In genomic region chr10:103725242-103725641, GRCh38 we compare ENCODE assay signal across 20 cellular contexts.
DNase-seq lines count a peak whose midpoint lies in the region; ATAC-seq and TF ChIP-seq lines count a peak whose summit lies in the region.
"Had no signal": no experiment of that assay in that cellular context is flagged by ENCODE, and none has a peak within 500 bp of the region (broad histone marks: within the 10 kb centered on the region; RNA-seq: fewer than 3 reads in every experiment).

No MANE protein-coding gene starts in this region.

- no peaks in the 10 kb centered on the region for H3K36me3 ChIP-seq in osteoblast (ENCODE audit: insufficient read depth, low read length)
- H3K36me3 ChIP-seq: HAP-1 had no signal

- H3K4me3 Mint-ChIP-seq in T-helper 17 cell (peak overlapping the region; percentile 1), endothelial cell (ENCODE audit: unreplicated experiment) (peak overlapping the region; percentile 38)
- H3K4me3 Mint-ChIP-seq: CD8-positive, alpha-beta memory T cell had no signal

- no peaks in the 10 kb centered on the region for H3K79me2 ChIP-seq in osteoblast (ENCODE audit: insufficient read depth, low read length)

- H3K27me3 ChIP-seq in osteoblast (ENCODE audit: insufficient read depth, low read length): no peaks in the 10 kb centered on the region
- H3K27me3 ChIP-seq: BLaER1 had no signal

- peaks cover 6% of the 10 kb centered on the region for H3K4me1 Mint-ChIP-seq in T-helper 17 cell
- H3K4me1 Mint-ChIP-seq in endothelial cell (ENCODE audit: unreplicated experiment): peaks cover 18% of the 10 kb centered on the region
- H3K4me1 Mint-ChIP-seq: CD8-positive, alpha-beta memory T cell had no signal

- no peak overlapping the region for H3K4me3 ChIP-seq in osteoblast (ENCODE audit: insufficient read depth, low read length)
- H3K4me3 ChIP-seq: A549, BLaER1, GM12878, HAP-1, K562 had no signal

- H3K27ac ChIP-seq in osteoblast (ENCODE audit: low read depth, low read length) (no peak overlapping the region), substantia nigra (ENCODE audit: low read depth, low read length, poor library complexity, severe bottlenecking) (no peak overlapping the region)
- H3K27ac ChIP-seq: A549, BLaER1 had no signal

- no peak overlapping the region for H2AFZ ChIP-seq in osteoblast (ENCODE audit: low read length)

- no peaks in the 10 kb centered on the region for H3K9me3 Mint-ChIP-seq in endothelial cell (ENCODE audit: unreplicated experiment)
- H3K9me3 Mint-ChIP-seq: CD8-positive, alpha-beta memory T cell had no signal

- H3K27ac Mint-ChIP-seq in T-helper 17 cell: no peak overlapping the region
- H3K27ac Mint-ChIP-seq in endothelial cell (ENCODE audit: unreplicated experiment): peak overlapping the region; percentile 43
- H3K27ac Mint-ChIP-seq: CD8-positive, alpha-beta memory T cell had no signal

- no peak for ATAC-seq in T-helper 17 cell
- ATAC-seq in HG02938 (IDR thresholded peaks at IDR 0.05; ENCODE audit: unreplicated experiment): no peak
- ATAC-seq: A549, GM12878, K562 had no signal

- DNase-seq in T-helper 17 cell (no peak), endothelial cell (ENCODE audit: low spot score) (no peak), osteoblast (ENCODE audit: insufficient read length, low spot score, missing footprints) (peak; percentile 46), NCI-H510A treated with DMSO at 0.1 percent for 48 hours (lab: John Stamatoyannopoulos, UW) (no peak), A172 (ENCODE audit: low spot score) (no peak), substantia nigra (lab: John Stamatoyannopoulos, UW) (no peak)
- DNase-seq: CD8-positive, alpha-beta memory T cell; COR-L47; DMS 273 treated with DMSO at 0.1 percent for 48 hours; DMS53; DND-41; EL; GOT3; IMR-90 had no signal

- H3K9me3 ChIP-seq in T-helper 17 cell (ENCODE audit: control insufficient read depth, low read length, poor library complexity, severe bottlenecking) (no peaks in the 10 kb centered on the region), osteoblast (ENCODE audit: low read depth, low read length) (no peaks in the 10 kb centered on the region)
- H3K9me3 ChIP-seq: A549, BLaER1, HAP-1 had no signal

- H3K27me3 Mint-ChIP-seq in T-helper 17 cell (no peaks in the 10 kb centered on the region), endothelial cell (ENCODE audit: unreplicated experiment) (peaks cover 5% of the 10 kb centered on the region)

- no peak overlapping the region for H3K4me2 ChIP-seq in osteoblast (ENCODE audit: insufficient read depth, low read length)
- H3K4me2 ChIP-seq: A549, BLaER1 had no signal

- no peaks in the 10 kb centered on the region for H3K4me1 ChIP-seq in osteoblast (ENCODE audit: insufficient read depth, low read length)
- H3K4me1 ChIP-seq: A549, BLaER1, HAP-1 had no signal

- H4K20me1 ChIP-seq in osteoblast (ENCODE audit: insufficient read depth, low read length): peaks cover 2% of the 10 kb centered on the region

- TF ChIP-seq CTCF in endothelial cell (IDR thresholded peaks at IDR 0.05; ENCODE audit: unreplicated experiment): no peak
- no peak for TF ChIP-seq CTCF in osteoblast (IDR thresholded peaks at IDR 0.05; ENCODE audit: extremely low read depth, low read depth, low read length)

- H3K36me3 Mint-ChIP-seq in T-helper 17 cell (ENCODE audit: low read depth) (no peaks in the 10 kb centered on the region), endothelial cell (ENCODE audit: low read depth, unreplicated experiment) (peaks cover 34% of the 10 kb centered on the region)
- H3K36me3 Mint-ChIP-seq: CD8-positive, alpha-beta memory T cell had no signal
